ENCODE assay signal across 20 cellular contexts in genomic region chr20:1831606-1832005, GRCh38.
"Had no signal": no experiment of that assay in that cellular context is flagged by ENCODE, and none has a peak within 500 bp of the region (broad histone marks: within the 10 kb centered on the region; RNA-seq: fewer than 3 reads in every experiment).

No MANE protein-coding gene starts in this region.

- H3K79me2 ChIP-seq: parathyroid adenoma had no signal

- H3K36me3 ChIP-seq: esophagus muscularis mucosa, heart right ventricle had no signal

- FAIRE-seq: endothelial cell of umbilical vein had no signal

- H2AFZ ChIP-seq: parathyroid adenoma had no signal

- H3K9me3 ChIP-seq: esophagus muscularis mucosa, heart right ventricle, mucosa of descending colon had no signal

- H3K27me3 ChIP-seq: esophagus muscularis mucosa, heart right ventricle had no signal

- H3K9me3 Mint-ChIP-seq: activated CD4-positive, alpha-beta T cell treated with anti-CD3 and anti-CD28 coated beads, Interleukin-2, amount 10 ng/mL, durations not matched to agents 24 days and 14 days; activated CD8-positive, alpha-beta T cell treated with anti-CD3 and anti-CD28 coated beads for 36 hours; activated naive CD4-positive, alpha-beta T cell treated with anti-CD3 and anti-CD28 coated beads for 36 hours; activated T-helper 2 cell treated with anti-CD3 and anti-CD28 coated beads, Interferon-gamma antibody, Interleukin-2, Interleukin-4, amounts not matched to agents 10 μg/mL and 5 μg/mL and 100 μg/mL, durations not matched to agents 14 hours and 24 hours and 36 hours; central memory CD8-positive, alpha-beta T cell; memory B cell; stimulated activated naive CD8-positive, alpha-beta T cell treated with anti-CD3 and anti-CD28 coated beads, Interleukin-15, amount 100 ng/mL, for 72 hours had no signal

- H3K4me3 ChIP-seq: esophagus muscularis mucosa, heart right ventricle, mucosa of descending colon had no signal

- H3K9ac ChIP-seq: parathyroid adenoma had no signal

- H3K4me3 Mint-ChIP-seq: activated CD4-positive, alpha-beta T cell treated with anti-CD3 and anti-CD28 coated beads, Interleukin-2, amount 10 ng/mL, durations not matched to agents 24 days and 14 days; activated CD8-positive, alpha-beta T cell treated with anti-CD3 and anti-CD28 coated beads for 36 hours; activated naive CD4-positive, alpha-beta T cell treated with anti-CD3 and anti-CD28 coated beads for 36 hours; brain; central memory CD8-positive, alpha-beta T cell; memory B cell; naive thymus-derived CD4-positive, alpha-beta T cell; stimulated activated naive CD8-positive, alpha-beta T cell treated with anti-CD3 and anti-CD28 coated beads, Interleukin-15, amount 100 ng/mL, for 72 hours had no signal

- H3K27ac Mint-ChIP-seq: activated CD4-positive, alpha-beta T cell treated with anti-CD3 and anti-CD28 coated beads, Interleukin-2, amount 10 ng/mL, durations not matched to agents 24 days and 14 days; activated CD8-positive, alpha-beta T cell treated with anti-CD3 and anti-CD28 coated beads for 36 hours; activated naive CD4-positive, alpha-beta T cell treated with anti-CD3 and anti-CD28 coated beads for 36 hours; activated T-helper 2 cell treated with anti-CD3 and anti-CD28 coated beads, Interferon-gamma antibody, Interleukin-2, Interleukin-4, amounts not matched to agents 10 μg/mL and 5 μg/mL and 100 μg/mL, durations not matched to agents 14 hours and 24 hours and 36 hours; memory B cell; naive thymus-derived CD4-positive, alpha-beta T cell had no signal

- H3K4me1 ChIP-seq: parathyroid adenoma had no signal

- H3K4me1 Mint-ChIP-seq: activated CD4-positive, alpha-beta T cell treated with anti-CD3 and anti-CD28 coated beads, Interleukin-2, amount 10 ng/mL, durations not matched to agents 24 days and 14 days; central memory CD8-positive, alpha-beta T cell; stimulated activated naive CD8-positive, alpha-beta T cell treated with anti-CD3 and anti-CD28 coated beads, Interleukin-15, amount 100 ng/mL, for 72 hours had no signal

- H3K27ac ChIP-seq: esophagus muscularis mucosa, parathyroid adenoma had no signal

- DNase-seq: activated CD4-positive, alpha-beta T cell treated with anti-CD3 and anti-CD28 coated beads, Interleukin-2, amount 10 ng/mL, durations not matched to agents 24 days and 14 days; activated CD8-positive, alpha-beta T cell treated with anti-CD3 and anti-CD28 coated beads for 36 hours; activated naive CD4-positive, alpha-beta T cell treated with anti-CD3 and anti-CD28 coated beads for 36 hours; activated T-cell treated with anti-CD3 and anti-CD28 coated beads, Interleukin-2, amount 50 U/mL, for 1 hour; anterior cingulate cortex; cortex of kidney; effector memory CD4-positive, alpha-beta T cell; heart right ventricle; mucosa of descending colon; naive thymus-derived CD4-positive, alpha-beta T cell; retina; stimulated activated naive CD8-positive, alpha-beta T cell treated with anti-CD3 and anti-CD28 coated beads, Interleukin-15, amount 100 ng/mL, for 72 hours; T-helper 9 cell had no signal

- H3K36me3 Mint-ChIP-seq: brain; memory B cell; naive thymus-derived CD4-positive, alpha-beta T cell had no signal
